Comparison of ENCODE assay signal across 17 cellular contexts in genomic region chr2:233477548-233478433, GRCh38.
A peak's percentile ranks its signal among the peaks of the same experiment; 100 is the strongest.
DNase-seq lines count a peak whose midpoint lies in the region; ATAC-seq, FAIRE-seq and TF ChIP-seq lines count a peak whose summit lies in the region.
"Had no signal": no experiment of that assay in that cellular context is flagged by ENCODE, and none has a peak within 500 bp of the region (broad histone marks: within the 10 kb centered on the region; RNA-seq: fewer than 3 reads in every experiment).

No MANE protein-coding gene starts in this region.

- WGBS in esophagus muscularis mucosa = 96% methylated on average over 24 of the region's 29 CpGs

- peaks cover 0 to 26% (median 24%) of the 10 kb centered on the region in 4 donors for H3K4me1 ChIP-seq in esophagus muscularis mucosa
- H3K4me1 ChIP-seq: HAP-1 had no signal

- no peaks in the 10 kb centered on the region for H3K27me3 ChIP-seq in esophagus muscularis mucosa
- H3K27me3 ChIP-seq in brain microvascular endothelial cell (replicated peaks) = no peaks in the 10 kb centered on the region
- H3K27me3 ChIP-seq: MG63 had no signal

- DNase-seq in Right ventricle myocardium superior = peak; percentile 37
- DNase-seq in left ventricle myocardium superior = no peak
- peak; percentile 62 for DNase-seq in esophagus muscularis mucosa (ENCODE audit: extremely low spot score)
- DNase-seq in posterior vena cava (ENCODE audit: low spot score) = peak; percentile 68
- no peak for DNase-seq in D721Med (ENCODE audit: insufficient read length, low spot score)
- DNase-seq in NCI-H446 treated with DMSO at 0.1 percent for 48 hours (lab: John Stamatoyannopoulos, UW) = no peak
- no peak for DNase-seq in brain microvascular endothelial cell
- DNase-seq: C1 segment of cervical spinal cord, DMS 273 treated with DMSO at 0.1 percent for 48 hours, EL, IMR-90, Karpas-422, MG63, NCI-H1092 treated with DMSO at 0.1 percent for 48 hours, NCI-H524 had no signal

- no peaks in the 10 kb centered on the region for H3K9me3 ChIP-seq in esophagus muscularis mucosa
- H3K9me3 ChIP-seq: HAP-1, MG63 had no signal

- in situ Hi-C loops in brain microvascular endothelial cell (cut with HindIII; ENCODE audit: low pct_ligation_motif_present, low sequenced_read_pairs) = no loop called here

- intact Hi-C loops in Right ventricle myocardium superior (cut with DNase I) (no loop called here), left ventricle myocardium superior (cut with micrococcal nuclease) (no loop called here), esophagus muscularis mucosa (cut with DNase I) (no loop called here), posterior vena cava (cut with DNase I) (loop anchor here in 1 of 2 donors (10.0 kb wide), 1 partner anchor 1987 kb away; no protein-coding TSS in a partner anchor)

- TF ChIP-seq CTCF in esophagus muscularis mucosa (IDR thresholded peaks at IDR 0.05) (no peak), D721Med (IDR thresholded peaks at IDR 0.05; ENCODE audit: insufficient read depth, missing control alignments) (no peak), brain microvascular endothelial cell (IDR thresholded peaks at IDR 0.05; ENCODE audit: low read depth, low read length, missing control alignments) (no peak)

- no peak for ATAC-seq in Right ventricle myocardium superior (ENCODE audit: poor library complexity)
- no peak for ATAC-seq in left ventricle myocardium superior

- H3K4me3 ChIP-seq in esophagus muscularis mucosa (no peak overlapping the region), brain microvascular endothelial cell (ENCODE audit: low read depth, low read length) (no peak overlapping the region)
- H3K4me3 ChIP-seq: HAP-1, MG63 had no signal

- H3K27ac ChIP-seq in esophagus muscularis mucosa (replicated peaks in 1 of 4) (no peak overlapping the region), brain microvascular endothelial cell (no peak overlapping the region)

- peaks cover 12 to 93% (median 72%) of the 10 kb centered on the region in 4 donors for H3K36me3 ChIP-seq in esophagus muscularis mucosa
- H3K36me3 ChIP-seq in brain microvascular endothelial cell (replicated peaks) = peaks cover 2% of the 10 kb centered on the region

- no peak for FAIRE-seq in D721Med (lab: Jason Lieb, UNC)
- FAIRE-seq: A204.1 had no signal

- no peak for TF ChIP-seq POLR2A in esophagus muscularis mucosa (IDR thresholded peaks at IDR 0.05; ENCODE audit: low read depth)

- TF ChIP-seq EP300 in esophagus muscularis mucosa (IDR thresholded peaks at IDR 0.05) = no peak

Comparison
In these comparisons a context has a peak if more than half of its experiments do, and no peak if none do; other contexts are left out.
1. DNase-seq: peak in Right ventricle myocardium superior (single experiment), esophagus muscularis mucosa (single experiment) and posterior vena cava (single experiment); none in left ventricle myocardium superior (single experiment), D721Med (single experiment), NCI-H446 treated with DMSO at 0.1 percent for 48 hours (single experiment) and brain microvascular endothelial cell (single experiment).